28 cellular contexts compared by ENCODE assay signal in genomic region chr6:20833881-20834515, GRCh38.
A peak's percentile ranks its signal among the peaks of the same experiment; 100 is the strongest.
DNase-seq lines count a peak whose midpoint lies in the region; TF ChIP-seq lines count a peak whose summit lies in the region.
"Had no signal": no experiment of that assay in that cellular context is flagged by ENCODE, and none has a peak within 500 bp of the region (broad histone marks: within the 10 kb centered on the region; RNA-seq: fewer than 3 reads in every experiment).

No MANE protein-coding gene starts in this region.

- intact Hi-C loops in breast epithelium (cut with DNase I; ENCODE audit: low total_unique reads) (no loop called here), Calu3 (cut with micrococcal nuclease; ENCODE audit: unreplicated experiment) (no loop called here)

- H3K4me1 ChIP-seq in breast epithelium = no peaks in the 10 kb centered on the region
- H3K4me1 ChIP-seq: uterus had no signal

- peak; percentile 16 for DNase-seq in KBM-7
- DNase-seq in breast epithelium (ENCODE audit: low spot score in 2 of 2) = peak in 1 of 2 donors; percentile 30
- peak; percentile 26 for DNase-seq in iris pigment epithelial cell (ENCODE audit: low read depth)
- peak; percentile 38 for DNase-seq in superior temporal gyrus (ENCODE audit: extremely low spot score)
- no peak for DNase-seq in nephron progenitor cell
- DNase-seq in NCI-H2081 treated with DMSO at 0.1 percent for 48 hours (lab: John Stamatoyannopoulos, UW) = no peak
- DNase-seq in Calu3 = no peak
- DNase-seq: activated CD4-positive, alpha-beta T cell treated with anti-CD3 and anti-CD28 coated beads, Interleukin-2, amount 10 ng/mL, durations not matched to agents 7 days and 5 days; activated CD8-positive, alpha-beta memory T cell treated with anti-CD3 and anti-CD28 coated beads, Interleukin-2, amount 10 ng/mL, durations not matched to agents 7 days and 5 days; aorta; central memory CD4-positive, alpha-beta T cell; dermis blood vessel endothelial cell; glutamatergic neuron; left cardiac atrium; MV-4-11; naive B cell; NCI-H524; occipital lobe; retina; stimulated activated CD4-positive, alpha-beta T cell treated with anti-CD3 and anti-CD28 coated beads, Interleukin-4, amount 100 ng/mL, for 1 hour; uterus; WERI-Rb-1 had no signal

- no peak overlapping the region for H3K4me3 ChIP-seq in breast epithelium
- H3K4me3 ChIP-seq: uterus had no signal

- in situ Hi-C loops in KBM-7 (cut with MboI; ENCODE audit: low pct_unique_long_range_greater_than_20kb, low sequenced_read_pairs) = no loop called here

- H3K27ac ChIP-seq in breast epithelium = peak overlapping the region; percentile 46 to 60
- H3K27ac ChIP-seq: C4-2B, uterus, WERI-Rb-1 had no signal

- no peaks in the 10 kb centered on the region for H3K27me3 Mint-ChIP-seq in nephron progenitor cell (ENCODE audit: low read depth, poor library complexity)
- no peaks in the 10 kb centered on the region for H3K27me3 Mint-ChIP-seq in Calu3 (ENCODE audit: unreplicated experiment)
- H3K27me3 Mint-ChIP-seq: activated CD4-positive, alpha-beta T cell treated with anti-CD3 and anti-CD28 coated beads, Interleukin-2, amount 10 ng/mL, durations not matched to agents 7 days and 5 days; activated CD8-positive, alpha-beta memory T cell treated with anti-CD3 and anti-CD28 coated beads, Interleukin-2, amount 10 ng/mL, durations not matched to agents 7 days and 5 days; activated naive CD4-positive, alpha-beta T cell treated with anti-CD3 and anti-CD28 coated beads, Interleukin-2, amount 50 U/mL, for 24 hours; memory B cell; naive B cell; stimulated activated memory B cell treated with anti-CD40 and anti-IgM and Interleukin-4, amounts not matched to agents 10 μg/mL and 1 μg/mL and 100 μg/mL, for 72 hours had no signal

- H3K9me3 ChIP-seq in breast epithelium = no peaks in the 10 kb centered on the region
- H3K9me3 ChIP-seq: uterus had no signal

- H3K27ac Mint-ChIP-seq in nephron progenitor cell (no peak overlapping the region), Calu3 (ENCODE audit: unreplicated experiment) (no peak overlapping the region)
- H3K27ac Mint-ChIP-seq: activated CD4-positive, alpha-beta T cell treated with anti-CD3 and anti-CD28 coated beads, Interleukin-2, amount 10 ng/mL, durations not matched to agents 7 days and 5 days; activated CD8-positive, alpha-beta memory T cell treated with anti-CD3 and anti-CD28 coated beads, Interleukin-2, amount 10 ng/mL, durations not matched to agents 7 days and 5 days; activated naive CD4-positive, alpha-beta T cell treated with anti-CD3 and anti-CD28 coated beads, Interleukin-2, amount 50 U/mL, for 24 hours; activated T-helper 1 cell treated with anti-CD3 and anti-CD28 coated beads, Interleukin-12 subunit alpha, Interleukin-12 subunit beta, Interleukin-2, Interleukin-4 antibody, amounts not matched to agents 30 ng/mL and 10 ng/mL and 1 ng/mL, durations not matched to agents 14 hours and 24 hours and 36 hours; memory B cell; naive B cell; stimulated activated memory B cell treated with anti-CD40 and anti-IgM and Interleukin-4, amounts not matched to agents 10 μg/mL and 1 μg/mL and 100 μg/mL, for 72 hours; T-helper 2 cell treated with Interferon-gamma antibody and Interleukin-4, amounts not matched to agents 5 μg/mL and 100 μg/mL, for 36 hours had no signal

- no peaks in the 10 kb centered on the region for H3K36me3 ChIP-seq in breast epithelium
- H3K36me3 ChIP-seq: uterus, WERI-Rb-1 had no signal

- H3K9me3 Mint-ChIP-seq in nephron progenitor cell = no peaks in the 10 kb centered on the region
- no peaks in the 10 kb centered on the region for H3K9me3 Mint-ChIP-seq in Calu3 (ENCODE audit: low read depth, unreplicated experiment)
- H3K9me3 Mint-ChIP-seq: activated naive CD4-positive, alpha-beta T cell treated with anti-CD3 and anti-CD28 coated beads, Interleukin-2, amount 50 U/mL, for 24 hours; activated T-helper 1 cell treated with anti-CD3 and anti-CD28 coated beads, Interleukin-12 subunit alpha, Interleukin-12 subunit beta, Interleukin-2, Interleukin-4 antibody, amounts not matched to agents 30 ng/mL and 10 ng/mL and 1 ng/mL, durations not matched to agents 14 hours and 24 hours and 36 hours; memory B cell; naive B cell; stimulated activated memory B cell treated with anti-CD40 and anti-IgM and Interleukin-4, amounts not matched to agents 10 μg/mL and 1 μg/mL and 100 μg/mL, for 72 hours; T-helper 2 cell treated with Interferon-gamma antibody and Interleukin-4, amounts not matched to agents 5 μg/mL and 100 μg/mL, for 36 hours had no signal

- no peaks in the 10 kb centered on the region for H3K27me3 ChIP-seq in breast epithelium
- H3K27me3 ChIP-seq: uterus had no signal

- no peak for TF ChIP-seq POLR2A in breast epithelium (IDR thresholded peaks at IDR 0.05)

- peaks cover 4% of the 10 kb centered on the region for H3K36me3 Mint-ChIP-seq in nephron progenitor cell (ENCODE audit: low read depth)
- no peaks in the 10 kb centered on the region for H3K36me3 Mint-ChIP-seq in Calu3 (ENCODE audit: insufficient read depth, unreplicated experiment)

- H3K4me1 Mint-ChIP-seq in nephron progenitor cell (no peaks in the 10 kb centered on the region), Calu3 (ENCODE audit: low read depth, unreplicated experiment) (no peaks in the 10 kb centered on the region)
- H3K4me1 Mint-ChIP-seq: stimulated activated memory B cell treated with anti-CD40 and anti-IgM and Interleukin-4, amounts not matched to agents 10 μg/mL and 1 μg/mL and 100 μg/mL, for 72 hours had no signal

- no TSS peak for BruUV-seq in Calu3 (replicated peaks; lab: Mats Ljungman, UMichigan)

- no peak overlapping the region for H3K4me3 Mint-ChIP-seq in nephron progenitor cell
- H3K4me3 Mint-ChIP-seq in Calu3 (ENCODE audit: low read depth, unreplicated experiment) = no peak overlapping the region
- H3K4me3 Mint-ChIP-seq: activated CD4-positive, alpha-beta T cell treated with anti-CD3 and anti-CD28 coated beads, Interleukin-2, amount 10 ng/mL, durations not matched to agents 7 days and 5 days; activated CD8-positive, alpha-beta memory T cell treated with anti-CD3 and anti-CD28 coated beads, Interleukin-2, amount 10 ng/mL, durations not matched to agents 7 days and 5 days; activated naive CD4-positive, alpha-beta T cell treated with anti-CD3 and anti-CD28 coated beads, Interleukin-2, amount 50 U/mL, for 24 hours; activated T-helper 1 cell treated with anti-CD3 and anti-CD28 coated beads, Interleukin-12 subunit alpha, Interleukin-12 subunit beta, Interleukin-2, Interleukin-4 antibody, amounts not matched to agents 30 ng/mL and 10 ng/mL and 1 ng/mL, durations not matched to agents 14 hours and 24 hours and 36 hours; memory B cell; naive B cell; stimulated activated memory B cell treated with anti-CD40 and anti-IgM and Interleukin-4, amounts not matched to agents 10 μg/mL and 1 μg/mL and 100 μg/mL, for 72 hours; T-helper 2 cell treated with Interferon-gamma antibody and Interleukin-4, amounts not matched to agents 5 μg/mL and 100 μg/mL, for 36 hours had no signal

- CTCF ChIA-PET in Calu3 (lab: Charles Lee) = interaction anchor here (0.6 to 1.0 kb wide), 2 partner anchors 24 to 387 kb away, joined by 3 to 4 read pairs; no protein-coding TSS in a partner anchor

- no peak for TF ChIP-seq CTCF in breast epithelium (IDR thresholded peaks at IDR 0.05)
- TF ChIP-seq CTCF in nephron progenitor cell (IDR thresholded peaks at IDR 0.05) = no peak
- TF ChIP-seq CTCF in Calu3 (IDR thresholded peaks at IDR 0.05; ENCODE audit: unreplicated experiment) = no peak

Comparison
In these comparisons a context has a peak if more than half of its experiments do, and no peak if none do; other contexts are left out.
1. DNase-seq: peak in KBM-7 (single experiment), iris pigment epithelial cell (single experiment) and superior temporal gyrus (single experiment); none in nephron progenitor cell (single experiment), NCI-H2081 treated with DMSO at 0.1 percent for 48 hours (single experiment) and Calu3 (single experiment).